ENCODE assay signal across 24 cellular contexts in genomic region chr20:1332749-1333300, GRCh38. TPM values are rescaled to one million over a fixed set of nuclear protein-coding genes. Genes with fewer than 3 reads are reported as not detected.
A peak's percentile ranks its signal among the peaks of the same experiment; 100 is the strongest.
DNase-seq lines count a peak whose midpoint lies in the region; ATAC-seq, FAIRE-seq and TF ChIP-seq lines count a peak whose summit lies in the region.
"Had no signal": no experiment of that assay in that cellular context is flagged by ENCODE, and none has a peak within 500 bp of the region (broad histone marks: within the 10 kb centered on the region; RNA-seq: fewer than 3 reads in every experiment).

No MANE protein-coding gene starts in this region.

- H3K27me3 ChIP-seq in layer of hippocampus (ENCODE audit: control insufficient read depth, insufficient read depth, low read length) = no peaks in the 10 kb centered on the region
- no peaks in the 10 kb centered on the region for H3K27me3 ChIP-seq in upper lobe of right lung
- H3K27me3 ChIP-seq: foreskin keratinocyte, MG63, neural progenitor cell, tibial artery had no signal

- POLR2A ChIA-PET in activated CD8-positive, alpha-beta T cell treated with anti-CD3 and anti-CD28 coated beads for 36 hours (lab: Charles Lee) = interaction anchor here (0.7 to 2.1 kb wide), 7 partner anchors 12 to 111 kb away, joined by 3 to 7 read pairs (median 3); no protein-coding TSS in a partner anchor

- intact Hi-C loops in activated CD8-positive, alpha-beta T cell treated with anti-CD3 and anti-CD28 coated beads for 36 hours (cut with micrococcal nuclease) = no loop called here
- intact Hi-C loops in upper lobe of right lung (cut with DNase I) = loop anchor here (10.0 kb wide), 1 partner anchor 62 kb away; the partner anchor contains the start of gene FKBP1A

- no peak overlapping the region for H3K4me3 ChIP-seq in upper lobe of right lung
- H3K4me3 ChIP-seq: MG63, neural progenitor cell, tibial artery had no signal

- CTCF ChIA-PET in activated CD8-positive, alpha-beta T cell treated with anti-CD3 and anti-CD28 coated beads for 36 hours (lab: Charles Lee) = interaction anchor here (0.8 kb wide), 1 partner anchor 69 kb away, joined by 3 read pairs; no protein-coding TSS in a partner anchor

- TF ChIP-seq CTCF in activated CD8-positive, alpha-beta T cell treated with anti-CD3 and anti-CD28 coated beads for 36 hours (IDR thresholded peaks at IDR 0.05) = no peak
- no peak for TF ChIP-seq CTCF in upper lobe of right lung (IDR thresholded peaks at IDR 0.05)

- peaks cover 2% of the 10 kb centered on the region for H3K36me3 Mint-ChIP-seq in activated naive CD8-positive, alpha-beta T cell
- H3K36me3 Mint-ChIP-seq in activated naive CD8-positive, alpha-beta T cell treated with anti-CD3 and anti-CD28 coated beads for 36 hours = peaks cover 41% of the 10 kb centered on the region
- H3K36me3 Mint-ChIP-seq in activated CD8-positive, alpha-beta T cell treated with anti-CD3 and anti-CD28 coated beads for 36 hours (ENCODE audit: low read depth) = peaks cover 45% of the 10 kb centered on the region

- no peak for DNase-seq in activated naive CD8-positive, alpha-beta T cell treated with anti-CD3 and anti-CD28 coated beads for 36 hours
- no peak for DNase-seq in activated CD8-positive, alpha-beta T cell treated with anti-CD3 and anti-CD28 coated beads for 36 hours
- no peak for DNase-seq in upper lobe of right lung
- DNase-seq in GM19239 (ENCODE audit: insufficient read length, low spot score) = no peak
- no peak for DNase-seq in activated gamma-delta T cell (lab: John Stamatoyannopoulos, UW)
- DNase-seq in HTR-8/SVneo (ENCODE audit: insufficient read length, low spot score) = no peak
- DNase-seq: COR-L47; effector memory CD8-positive, alpha-beta T cell; foreskin keratinocyte; HCEC 1CT; mesendoderm; MG63; NCI-H1930; NCI-H526; PC-3; SK-N-SH; stimulated activated CD4-positive, alpha-beta T cell treated with anti-CD3 and anti-CD28 coated beads, Interleukin-2, amount 100 ng/mL, for 48 hours had no signal

- no peaks in the 10 kb centered on the region for H3K27me3 Mint-ChIP-seq in activated naive CD8-positive, alpha-beta T cell
- no peaks in the 10 kb centered on the region for H3K27me3 Mint-ChIP-seq in activated naive CD8-positive, alpha-beta T cell treated with anti-CD3 and anti-CD28 coated beads for 36 hours
- H3K27me3 Mint-ChIP-seq in activated CD8-positive, alpha-beta T cell treated with anti-CD3 and anti-CD28 coated beads for 36 hours = no peaks in the 10 kb centered on the region
- H3K27me3 Mint-ChIP-seq: activated naive CD4-positive, alpha-beta T cell treated with anti-CD3 and anti-CD28 coated beads, Interleukin-2, amount 50 U/mL, for 24 hours; effector memory CD8-positive, alpha-beta T cell had no signal

- no peaks in the 10 kb centered on the region for H3K9me3 ChIP-seq in upper lobe of right lung
- H3K9me3 ChIP-seq: MG63, SK-N-SH, tibial artery had no signal

- ATAC-seq in activated CD8-positive, alpha-beta T cell treated with anti-CD3 and anti-CD28 coated beads for 36 hours = no peak
- peak; percentile 3 for ATAC-seq in upper lobe of right lung
- ATAC-seq: effector memory CD8-positive, alpha-beta T cell; foreskin keratinocyte; PC-3; sciatic nerve had no signal

- H3K36me3 ChIP-seq in upper lobe of right lung = peaks cover 5% of the 10 kb centered on the region
- H3K36me3 ChIP-seq: neural progenitor cell had no signal

- peaks cover 53% of the 10 kb centered on the region for H3K4me1 ChIP-seq in upper lobe of right lung
- H3K4me1 ChIP-seq: neural progenitor cell had no signal

- H3K27ac Mint-ChIP-seq in activated naive CD8-positive, alpha-beta T cell = peak overlapping the region; percentile 46
- no peak overlapping the region for H3K27ac Mint-ChIP-seq in activated naive CD8-positive, alpha-beta T cell treated with anti-CD3 and anti-CD28 coated beads for 36 hours
- peak overlapping the region; percentile 39 for H3K27ac Mint-ChIP-seq in activated CD8-positive, alpha-beta T cell treated with anti-CD3 and anti-CD28 coated beads for 36 hours
- H3K27ac Mint-ChIP-seq: neural progenitor cell had no signal

- peak overlapping the region; percentile 22 for H3K27ac ChIP-seq in layer of hippocampus (ENCODE audit: low read depth, low read length)
- peak overlapping the region; percentile 72 for H3K27ac ChIP-seq in upper lobe of right lung
- H3K27ac ChIP-seq: foreskin keratinocyte, neural progenitor cell, tibial artery had no signal

- no peak for FAIRE-seq in GM19239 (lab: Jason Lieb, UNC)
- FAIRE-seq in HTR-8/SVneo (lab: Jason Lieb, UNC) = no peak
- FAIRE-seq: TTC549 had no signal

- peaks cover 53% of the 10 kb centered on the region for H3K4me1 Mint-ChIP-seq in activated naive CD8-positive, alpha-beta T cell (ENCODE audit: low read depth)
- H3K4me1 Mint-ChIP-seq in activated naive CD8-positive, alpha-beta T cell treated with anti-CD3 and anti-CD28 coated beads for 36 hours = peaks cover 56% of the 10 kb centered on the region
- peaks cover 58% of the 10 kb centered on the region for H3K4me1 Mint-ChIP-seq in activated CD8-positive, alpha-beta T cell treated with anti-CD3 and anti-CD28 coated beads for 36 hours (ENCODE audit: low read depth)

- H3K4me3 Mint-ChIP-seq in activated naive CD8-positive, alpha-beta T cell = no peak overlapping the region
- H3K4me3 Mint-ChIP-seq in activated naive CD8-positive, alpha-beta T cell treated with anti-CD3 and anti-CD28 coated beads for 36 hours = no peak overlapping the region
- H3K4me3 Mint-ChIP-seq in activated CD8-positive, alpha-beta T cell treated with anti-CD3 and anti-CD28 coated beads for 36 hours = no peak overlapping the region
- H3K4me3 Mint-ChIP-seq: activated naive CD4-positive, alpha-beta T cell treated with anti-CD3 and anti-CD28 coated beads, Interleukin-2, amount 50 U/mL, for 24 hours; effector memory CD8-positive, alpha-beta T cell; neural progenitor cell had no signal

- H3K9me3 Mint-ChIP-seq in activated naive CD8-positive, alpha-beta T cell (ENCODE audit: low read depth) = no peaks in the 10 kb centered on the region
- no peaks in the 10 kb centered on the region for H3K9me3 Mint-ChIP-seq in activated naive CD8-positive, alpha-beta T cell treated with anti-CD3 and anti-CD28 coated beads for 36 hours
- H3K9me3 Mint-ChIP-seq in activated CD8-positive, alpha-beta T cell treated with anti-CD3 and anti-CD28 coated beads for 36 hours = no peaks in the 10 kb centered on the region
- H3K9me3 Mint-ChIP-seq: activated naive CD4-positive, alpha-beta T cell treated with anti-CD3 and anti-CD28 coated beads, Interleukin-2, amount 50 U/mL, for 24 hours; effector memory CD8-positive, alpha-beta T cell; neural progenitor cell had no signal

RNA-seq across cellular contexts. Expression of gene SDCBP2, which starts 3.9 kb away (rescaled TPM):
- 1 to 10 TPM; 3.3 to 3.9 TPM for total RNA-seq in activated naive CD8-positive, alpha-beta T cell treated with anti-CD3 and anti-CD28 coated beads for 36 hours
- total RNA-seq in activated CD8-positive, alpha-beta T cell treated with anti-CD3 and anti-CD28 coated beads for 36 hours = 1 to 10 TPM; 3.0 to 3.7 TPM
- 10.9 TPM for total RNA-seq in upper lobe of right lung
